8 cellular contexts compared by ENCODE assay signal in genomic region chr4:2534904-2535385, GRCh38. TPM values are rescaled to one million over a fixed set of nuclear protein-coding genes. Genes with fewer than 3 reads are reported as not detected.
A peak's percentile ranks its signal among the peaks of the same experiment; 100 is the strongest.
DNase-seq lines count a peak whose midpoint lies in the region; ATAC-seq and TF ChIP-seq lines count a peak whose summit lies in the region.

No MANE protein-coding gene starts in this region.

- peak overlapping the region; percentile 68 for H3K27ac ChIP-seq in RWPE2 (ENCODE audit: poor library complexity, severe bottlenecking)
- H3K27ac ChIP-seq in esophagus muscularis mucosa (replicated peaks in 1 of 4), result peak overlapping the region; percentile 92 to 96 (median 95)
- peak overlapping the region; percentile 95 for H3K27ac ChIP-seq in psoas muscle

- H3K36me3 ChIP-seq in RWPE2 (ENCODE audit: low read depth), result peaks cover 12% of the 10 kb centered on the region; the same call in 1 of the 2 replicates
- H3K36me3 ChIP-seq in esophagus muscularis mucosa, result no peaks in the 10 kb centered on the region
- no peaks in the 10 kb centered on the region for H3K36me3 ChIP-seq in psoas muscle (ENCODE audit: insufficient read depth in 1 of 2, low read depth in 1 of 2)

- intact Hi-C loops in esophagus muscularis mucosa (cut with DNase I) (loop anchor here (5.0 kb wide), 3 partner anchors 68 to 273 kb away; partner anchors contain the start of genes MXD4 and RNF4), psoas muscle (cut with DNase I) (loop anchor here (5.0 to 10.0 kb wide), 2 partner anchors 68 to 70 kb away; partner anchors contain the start of gene RNF4 (in 2 of the 2))

- 70% methylated on average over 3 of the region's 6 CpGs for WGBS in esophagus muscularis mucosa
- WGBS in psoas muscle, 3 donors, result 47 to 69% (median 52%) methylated on average over 6 of the region's 6 CpGs

- ATAC-seq in RWPE2 (ENCODE audit: low read depth) (no peak), psoas muscle (no peak), HG02610 (IDR thresholded peaks at IDR 0.05; ENCODE audit: unreplicated experiment) (no peak), GM21619 (IDR thresholded peaks at IDR 0.05; ENCODE audit: unreplicated experiment) (no peak)

- H3K27me3 ChIP-seq in RWPE2 (ENCODE audit: insufficient read depth, poor library complexity, severe bottlenecking) (no peaks in the 10 kb centered on the region), esophagus muscularis mucosa (no peaks in the 10 kb centered on the region), psoas muscle (ENCODE audit: insufficient read depth in 3 of 3, low read length in 2 of 3) (no peaks in the 10 kb centered on the region)

- no peak for TF ChIP-seq CTCF in RWPE2 (IDR thresholded peaks at IDR 0.05; ENCODE audit: poor library complexity, severe bottlenecking)
- no peak for TF ChIP-seq CTCF in esophagus muscularis mucosa (IDR thresholded peaks at IDR 0.05)
- TF ChIP-seq CTCF in psoas muscle (IDR thresholded peaks at IDR 0.05), result no peak

- H3K4me3 ChIP-seq in GM08714 (ENCODE audit: low read length) (peak overlapping the region; percentile 76; the same call in 1 of the 2 replicates), RWPE2 (ENCODE audit: severe bottlenecking) (peak overlapping the region; percentile 74), esophagus muscularis mucosa (peak overlapping the region; percentile 90 to 99 (median 95)), psoas muscle (peak overlapping the region; percentile 95)

- TF ChIP-seq POLR2A in esophagus muscularis mucosa (IDR thresholded peaks at IDR 0.05; ENCODE audit: low read depth), result no peak

- no peak for TF ChIP-seq EP300 in esophagus muscularis mucosa (IDR thresholded peaks at IDR 0.05)

- DNase-seq in RWPE2 (ENCODE audit: low spot score) (no peak), esophagus muscularis mucosa (ENCODE audit: extremely low spot score) (no peak), psoas muscle (no peak), occipital lobe (lab: John Stamatoyannopoulos, UW) (no peak), MV-4-11 (lab: John Stamatoyannopoulos, UW) (no peak)

- H3K9me3 ChIP-seq in RWPE2 (ENCODE audit: severe bottlenecking), result no peaks in the 10 kb centered on the region
- H3K9me3 ChIP-seq in esophagus muscularis mucosa, result no peaks in the 10 kb centered on the region
- H3K9me3 ChIP-seq in psoas muscle, result no peaks in the 10 kb centered on the region

- H3K4me1 ChIP-seq in RWPE2 (ENCODE audit: insufficient read depth, poor library complexity, severe bottlenecking) (peaks cover 3% of the 10 kb centered on the region), esophagus muscularis mucosa (peaks cover 30 to 40% (median 35%) of the 10 kb centered on the region in 4 donors), psoas muscle (peaks cover 28% of the 10 kb centered on the region)

RNA-seq across cellular contexts. Expression of gene FAM193A, which starts 1.5 kb away (rescaled TPM):
- total RNA-seq in esophagus muscularis mucosa (10 to 100 TPM; 20.0 to 30.6 (median 24.6) TPM), psoas muscle (10 to 100 TPM; 14.6 to 20.0 (median 17.9) TPM), occipital lobe (15.0 TPM)
- polyA plus RNA-seq in psoas muscle, result 10 to 100 TPM in 1 of 3 donors, 1 to 10 TPM in 2; 7.5 to 14.4 (median 9.3) TPM
